Comparison of ENCODE assay signal across 27 cellular contexts in genomic region chr2:194686569-194686968, GRCh38.
"Had no signal": no experiment of that assay in that cellular context is flagged by ENCODE, and none has a peak within 500 bp of the region (broad histone marks: within the 10 kb centered on the region; RNA-seq: fewer than 3 reads in every experiment).

No MANE protein-coding gene starts in this region.

- H3K27me3 ChIP-seq: esophagus muscularis mucosa, foreskin keratinocyte, hepatocyte, stomach, suprapubic skin, tibial artery, upper lobe of right lung had no signal

- H3K4me3 Mint-ChIP-seq: activated B cell treated with CpG ODN at 0.5 μM for 24 hours; activated CD8-positive, alpha-beta memory T cell treated with anti-CD3 and anti-CD28 coated beads, Interleukin-2, amount 10 ng/mL, durations not matched to agents 7 days and 5 days; activated CD8-positive, alpha-beta T cell treated with anti-CD3 and anti-CD28 coated beads, Interleukin-2, amount 10 ng/mL, durations not matched to agents 7 days and 5 days; activated naive CD4-positive, alpha-beta T cell treated with anti-CD3 and anti-CD28 coated beads, Interleukin-2, amount 50 U/mL, for 24 hours; activated naive CD8-positive, alpha-beta T cell treated with anti-CD3 and anti-CD28 coated beads, Interleukin-2, amount 50 U/mL, for 24 hours; central memory CD8-positive, alpha-beta T cell; dendritic cell treated with granulocyte-macrophage colony-stimulating factor and Interleukin-4, amounts not matched to agents 40 ng/mL and 50 ng/mL, for 4 days; endodermal cell; natural killer cell treated with Interleukin-12 subunit alpha and Interleukin-12 subunit beta and Interleukin-15 and Interleukin-18, amount 100 ng/mL, for 72 hours; stimulated activated naive B cell treated with anti-CD40 and anti-IgM and Interleukin-4, amounts not matched to agents 10 μg/mL and 1 μg/mL and 100 μg/mL, for 72 hours had no signal

- DNase-seq: activated B cell treated with CpG ODN at 0.5 μM for 24 hours; activated CD8-positive, alpha-beta memory T cell treated with anti-CD3 and anti-CD28 coated beads, Interleukin-2, amount 10 ng/mL, durations not matched to agents 7 days and 5 days; activated CD8-positive, alpha-beta T cell treated with anti-CD3 and anti-CD28 coated beads, Interleukin-2, amount 10 ng/mL, durations not matched to agents 7 days and 5 days; activated naive CD8-positive, alpha-beta T cell treated with anti-CD3 and anti-CD28 coated beads, Interleukin-2, amount 50 U/mL, for 24 hours; activated T-cell treated with anti-CD3 and anti-CD28 coated beads, Interleukin-2, amount 50 U/mL, for 48 hours; amygdala; endodermal cell; islet precursor cell; left ventricle myocardium inferior; mesendoderm; right cardiac atrium; stimulated activated CD4-positive, alpha-beta T cell treated with anti-CD3 and anti-CD28 coated beads, Interleukin-15, amount 100 ng/mL, for 24 hours; stimulated activated CD4-positive, alpha-beta T cell treated with anti-CD3 and anti-CD28 coated beads, Interleukin-2, amount 100 ng/mL, for 24 hours; stimulated activated naive B cell treated with anti-CD40 and anti-IgM and Interleukin-4, amounts not matched to agents 10 μg/mL and 1 μg/mL and 100 μg/mL, for 72 hours; stomach; tibial artery; upper lobe of right lung had no signal

- H3K9me3 ChIP-seq: esophagus muscularis mucosa, left ventricle myocardium inferior, suprapubic skin, tibial artery, upper lobe of right lung had no signal

- H3K36me3 ChIP-seq: esophagus muscularis mucosa, left ventricle myocardium inferior, stomach, suprapubic skin, tibial artery, upper lobe of right lung had no signal

- H3K4me1 Mint-ChIP-seq: activated B cell treated with CpG ODN at 0.5 μM for 24 hours; activated CD8-positive, alpha-beta memory T cell treated with anti-CD3 and anti-CD28 coated beads, Interleukin-2, amount 10 ng/mL, durations not matched to agents 7 days and 5 days; activated naive CD4-positive, alpha-beta T cell treated with anti-CD3 and anti-CD28 coated beads, Interleukin-2, amount 50 U/mL, for 24 hours; activated naive CD8-positive, alpha-beta T cell treated with anti-CD3 and anti-CD28 coated beads, Interleukin-2, amount 50 U/mL, for 24 hours; central memory CD8-positive, alpha-beta T cell; stimulated activated naive B cell treated with anti-CD40 and anti-IgM and Interleukin-4, amounts not matched to agents 10 μg/mL and 1 μg/mL and 100 μg/mL, for 72 hours had no signal

- H3K4me1 ChIP-seq: esophagus muscularis mucosa, foreskin keratinocyte, left ventricle myocardium inferior, stomach, suprapubic skin, tibial artery, upper lobe of right lung had no signal

- H3K27ac Mint-ChIP-seq: activated B cell treated with CpG ODN at 0.5 μM for 24 hours; activated CD8-positive, alpha-beta memory T cell treated with anti-CD3 and anti-CD28 coated beads, Interleukin-2, amount 10 ng/mL, durations not matched to agents 7 days and 5 days; activated CD8-positive, alpha-beta T cell treated with anti-CD3 and anti-CD28 coated beads, Interleukin-2, amount 10 ng/mL, durations not matched to agents 7 days and 5 days; activated naive CD4-positive, alpha-beta T cell treated with anti-CD3 and anti-CD28 coated beads, Interleukin-2, amount 50 U/mL, for 24 hours; activated naive CD8-positive, alpha-beta T cell treated with anti-CD3 and anti-CD28 coated beads, Interleukin-2, amount 50 U/mL, for 24 hours; activated T-helper 2 cell treated with anti-CD3 and anti-CD28 coated beads, Interferon-gamma antibody, Interleukin-2, Interleukin-4, amounts not matched to agents 10 μg/mL and 5 μg/mL and 100 μg/mL, durations not matched to agents 14 hours and 24 hours and 36 hours; dendritic cell treated with granulocyte-macrophage colony-stimulating factor and Interleukin-4, amounts not matched to agents 40 ng/mL and 50 ng/mL, for 4 days; endodermal cell; natural killer cell treated with Interleukin-12 subunit alpha and Interleukin-12 subunit beta and Interleukin-15 and Interleukin-18, amount 100 ng/mL, for 72 hours; stimulated activated naive B cell treated with anti-CD40 and anti-IgM and Interleukin-4, amounts not matched to agents 10 μg/mL and 1 μg/mL and 100 μg/mL, for 72 hours had no signal

- H3K4me3 ChIP-seq: esophagus muscularis mucosa, hepatocyte, left ventricle myocardium inferior, lung, stomach, suprapubic skin, tibial artery, upper lobe of right lung had no signal

- H3K27me3 Mint-ChIP-seq: activated B cell treated with CpG ODN at 0.5 μM for 24 hours; activated CD8-positive, alpha-beta memory T cell treated with anti-CD3 and anti-CD28 coated beads, Interleukin-2, amount 10 ng/mL, durations not matched to agents 7 days and 5 days; activated naive CD4-positive, alpha-beta T cell treated with anti-CD3 and anti-CD28 coated beads, Interleukin-2, amount 50 U/mL, for 24 hours; central memory CD8-positive, alpha-beta T cell; dendritic cell treated with granulocyte-macrophage colony-stimulating factor and Interleukin-4, amounts not matched to agents 40 ng/mL and 50 ng/mL, for 4 days; natural killer cell treated with Interleukin-12 subunit alpha and Interleukin-12 subunit beta and Interleukin-15 and Interleukin-18, amount 100 ng/mL, for 72 hours; stimulated activated naive B cell treated with anti-CD40 and anti-IgM and Interleukin-4, amounts not matched to agents 10 μg/mL and 1 μg/mL and 100 μg/mL, for 72 hours had no signal

- H3K9me3 Mint-ChIP-seq: activated B cell treated with CpG ODN at 0.5 μM for 24 hours; activated naive CD4-positive, alpha-beta T cell treated with anti-CD3 and anti-CD28 coated beads, Interleukin-2, amount 50 U/mL, for 24 hours; activated naive CD8-positive, alpha-beta T cell treated with anti-CD3 and anti-CD28 coated beads, Interleukin-2, amount 50 U/mL, for 24 hours; activated T-helper 2 cell treated with anti-CD3 and anti-CD28 coated beads, Interferon-gamma antibody, Interleukin-2, Interleukin-4, amounts not matched to agents 10 μg/mL and 5 μg/mL and 100 μg/mL, durations not matched to agents 14 hours and 24 hours and 36 hours; endodermal cell; stimulated activated naive B cell treated with anti-CD40 and anti-IgM and Interleukin-4, amounts not matched to agents 10 μg/mL and 1 μg/mL and 100 μg/mL, for 72 hours had no signal

- H3K36me3 Mint-ChIP-seq: activated CD8-positive, alpha-beta memory T cell treated with anti-CD3 and anti-CD28 coated beads, Interleukin-2, amount 10 ng/mL, durations not matched to agents 7 days and 5 days; activated naive CD4-positive, alpha-beta T cell treated with anti-CD3 and anti-CD28 coated beads, Interleukin-2, amount 50 U/mL, for 24 hours; natural killer cell treated with Interleukin-12 subunit alpha and Interleukin-12 subunit beta and Interleukin-15 and Interleukin-18, amount 100 ng/mL, for 72 hours; stimulated activated naive B cell treated with anti-CD40 and anti-IgM and Interleukin-4, amounts not matched to agents 10 μg/mL and 1 μg/mL and 100 μg/mL, for 72 hours had no signal
